In the genomic region with DNA sequence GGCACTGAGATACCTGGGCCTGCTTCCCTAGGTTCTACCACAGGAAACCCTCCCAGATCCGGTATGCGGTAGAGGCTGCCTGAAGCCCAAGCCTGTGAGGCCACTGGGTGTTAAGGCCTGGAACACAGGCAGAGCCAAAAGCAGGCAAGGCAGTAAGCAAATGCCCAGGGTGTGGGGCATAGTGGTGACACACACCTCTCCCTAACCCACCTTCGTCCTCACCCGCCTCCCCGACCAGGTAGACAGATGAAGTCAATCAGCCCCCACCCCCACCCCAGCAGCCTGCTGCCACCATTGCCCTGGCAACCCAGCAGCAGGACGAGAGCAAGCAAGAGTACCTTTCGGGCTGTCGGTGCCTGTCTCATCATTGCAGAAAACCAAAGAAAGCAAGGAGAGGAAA, we compare ENCODE assay signal across 12 cellular contexts. TPM values are rescaled to one million over a fixed set of nuclear protein-coding genes. Genes with fewer than 3 reads are reported as not detected.
A peak's percentile ranks its signal among the peaks of the same experiment; 100 is the strongest.
DNase-seq lines count a peak whose midpoint lies in the region; ATAC-seq and TF ChIP-seq lines count a peak whose summit lies in the region.
"Had no signal": no experiment of that assay in that cellular context is flagged by ENCODE, and none has a peak within 500 bp of the region (broad histone marks: within the 10 kb centered on the region; RNA-seq: fewer than 3 reads in every experiment).

No MANE protein-coding gene starts in this region.

- H3K9ac ChIP-seq in neural progenitor cell, result no peak overlapping the region

- intact Hi-C loops in lower leg skin (cut with DNase I; ENCODE audit: low total_unique reads), result no loop called here

- H3K79me2 ChIP-seq in neural progenitor cell (ENCODE audit: low read depth), result peaks cover 52% of the 10 kb centered on the region

- H3K27ac ChIP-seq in gastroesophageal sphincter, result peak overlapping the region in 3 of 4 donors; percentile 69 to 78 (median 77)
- H3K27ac ChIP-seq in neural progenitor cell, result peak overlapping the region; percentile 63

- H3K9me3 Mint-ChIP-seq in neural progenitor cell, result no peaks in the 10 kb centered on the region
- H3K9me3 Mint-ChIP-seq: CD4-positive, alpha-beta T cell; naive thymus-derived CD8-positive, alpha-beta T cell had no signal

- no peaks in the 10 kb centered on the region for H3K9me3 ChIP-seq in BE2C
- H3K9me3 ChIP-seq in gastroesophageal sphincter, result no peaks in the 10 kb centered on the region
- no peaks in the 10 kb centered on the region for H3K9me3 ChIP-seq in neural progenitor cell (ENCODE audit: low read depth)
- H3K9me3 ChIP-seq in MG63, result no peaks in the 10 kb centered on the region

- peaks cover 31% of the 10 kb centered on the region for H4K20me1 ChIP-seq in neural progenitor cell (ENCODE audit: low read depth)

- H3K36me3 Mint-ChIP-seq in neural progenitor cell, result peaks cover 29% of the 10 kb centered on the region

- 28% methylated on average over 3 of the region's 8 CpGs; no CpG with 5 or more reads in 1 of the 2 donors for WGBS in gastroesophageal sphincter (ENCODE audit: low coverage in 1 of 2), 2 donors
- 74 to 85% methylated on average over 8 of the region's 8 CpGs for WGBS in lower leg skin, 2 donors

- no peak for TF ChIP-seq POLR2A in gastroesophageal sphincter (IDR thresholded peaks at IDR 0.05)
- no peak for TF ChIP-seq POLR2A in lower leg skin (IDR thresholded peaks at IDR 0.05)

- peak overlapping the region; percentile 90 for H3K4me3 Mint-ChIP-seq in neural progenitor cell
- H3K4me3 Mint-ChIP-seq: CD4-positive, alpha-beta T cell; naive thymus-derived CD8-positive, alpha-beta T cell had no signal

- peak overlapping the region; percentile 91 for H3K27ac Mint-ChIP-seq in neural progenitor cell
- H3K27ac Mint-ChIP-seq: CD4-positive, alpha-beta T cell had no signal

- no peaks in the 10 kb centered on the region for H3K27me3 Mint-ChIP-seq in neural progenitor cell (ENCODE audit: insufficient read depth, low read depth)
- H3K27me3 Mint-ChIP-seq: CD4-positive, alpha-beta T cell; naive thymus-derived CD8-positive, alpha-beta T cell had no signal

- peaks cover 29% of the 10 kb centered on the region for H3K4me1 Mint-ChIP-seq in neural progenitor cell

- DNase-seq in BE2C (no peak), UCSD-AML1 (lab: John Stamatoyannopoulos, UW; ENCODE audit: unreplicated experiment) (peak; percentile 51), neural progenitor cell (ENCODE audit: low spot score) (no peak), kidney tubule cell (ENCODE audit: low spot score) (no peak), MG63 (no peak), lower leg skin (ENCODE audit: low spot score in 2 of 2) (no peak)
- no peak for DNase-seq in stimulated activated naive CD8-positive, alpha-beta T cell treated with anti-CD3 and anti-CD28 coated beads, Interleukin-15, Interleukin-2, amounts not matched to agents 100 U/mL and 50 U/mL, for 24 hours
- DNase-seq: activated effector memory CD4-positive, alpha-beta T cell treated with anti-CD3 and anti-CD28 coated beads, Interleukin-2, amount 50 U/mL, for 16 hours; CD4-positive, alpha-beta T cell; MV-4-11; naive thymus-derived CD8-positive, alpha-beta T cell had no signal

- H3K4me1 ChIP-seq in BE2C, result peaks cover 3% of the 10 kb centered on the region; the same call in 1 of the 2 replicates
- peaks cover 0 to 49% (median 13%) of the 10 kb centered on the region in 3 donors for H3K4me1 ChIP-seq in gastroesophageal sphincter
- H3K4me1 ChIP-seq in neural progenitor cell, result peaks cover 32% of the 10 kb centered on the region

- H3F3A ChIP-seq in neural progenitor cell (ENCODE audit: low read depth), result peaks cover 20% of the 10 kb centered on the region

- no peak for TF ChIP-seq EP300 in gastroesophageal sphincter (IDR thresholded peaks at IDR 0.05)

- no peaks in the 10 kb centered on the region for H3K27me3 ChIP-seq in BE2C
- H3K27me3 ChIP-seq in gastroesophageal sphincter, result no peaks in the 10 kb centered on the region
- no peaks in the 10 kb centered on the region for H3K27me3 ChIP-seq in neural progenitor cell
- H3K27me3 ChIP-seq in MG63, result no peaks in the 10 kb centered on the region

- TF ChIP-seq CTCF in BE2C (IDR thresholded peaks at IDR 0.05; ENCODE audit: low read depth, low read length) (no peak), gastroesophageal sphincter (IDR thresholded peaks at IDR 0.05) (no peak), neural progenitor cell (IDR thresholded peaks at IDR 0.05) (no peak), lower leg skin (IDR thresholded peaks at IDR 0.05) (no peak)

- peak overlapping the region; percentile 85 for H3K4me2 ChIP-seq in neural progenitor cell

- H3K36me3 ChIP-seq in BE2C (peaks cover 10% of the 10 kb centered on the region), gastroesophageal sphincter (peaks cover 0 to 59% of the 10 kb centered on the region in 2 donors), neural progenitor cell (no peaks in the 10 kb centered on the region), MG63 (peaks cover 13% of the 10 kb centered on the region)

- peak overlapping the region; percentile 71 for H3K4me3 ChIP-seq in BE2C (ENCODE audit: low read depth, low read length)
- H3K4me3 ChIP-seq in gastroesophageal sphincter, result peak overlapping the region in 1 of 2 donors; percentile 48
- H3K4me3 ChIP-seq in neural progenitor cell, result peak overlapping the region; percentile 48
- H3K4me3 ChIP-seq in MG63, result no peak overlapping the region
- no peak overlapping the region for H3K4me3 ChIP-seq in lower leg skin (ENCODE audit: low read depth, poor library complexity, severe bottlenecking)

- ATAC-seq in gastroesophageal sphincter, result no peak
- ATAC-seq in stimulated activated naive CD8-positive, alpha-beta T cell treated with anti-CD3 and anti-CD28 coated beads, Interleukin-15, Interleukin-2, amounts not matched to agents 100 U/mL and 50 U/mL, for 24 hours, result no peak
- ATAC-seq: naive thymus-derived CD8-positive, alpha-beta T cell had no signal

- H2AFZ ChIP-seq in neural progenitor cell (replicated peaks), result no peak overlapping the region

RNA-seq across cellular contexts. Expression of gene DCTN1, which starts 6.1 kb away (rescaled TPM):
- 137 TPM for polyA plus RNA-seq in BE2C (2012; ENCODE audit: insufficient read depth, insufficient read length, low read depth)
- total RNA-seq in gastroesophageal sphincter (100 to 1,000 TPM; 132 to 197 (median 170) TPM), neural progenitor cell (ENCODE audit: low replicate concordance) (100 and 134 TPM in 2 replicates), lower leg skin (100 to 1,000 TPM in 1 of 4 donors, 10 to 100 TPM in 3; 76.5 to 106 (median 95.8) TPM)
- total RNA-seq in MG63 (2014; rRNA removed; shearing (Covaris generic); ENCODE audit: low replicate concordance), result 99.3 and 150 TPM in 2 replicates

RNA-seq across cellular contexts. Expression of gene SLC4A5, which starts 30.8 kb away (rescaled TPM):
- 1.0 TPM for polyA plus RNA-seq in BE2C (2012; ENCODE audit: insufficient read depth, insufficient read length, low read depth)
- total RNA-seq in gastroesophageal sphincter, result 1 to 10 TPM; 1.8 to 9.4 (median 5.0) TPM
- 1.7 and 2.0 TPM in 2 replicates for total RNA-seq in neural progenitor cell (ENCODE audit: low replicate concordance)
- total RNA-seq in MG63 (2014; rRNA removed; shearing (Covaris generic); ENCODE audit: low replicate concordance), result under 0.01 TPM in 1 of 2 replicates, not detected in the other
- total RNA-seq in lower leg skin, result 1 to 10 TPM; 3.0 to 5.6 (median 3.7) TPM

RNA-seq across cellular contexts. Expression of gene C2orf81, which starts 47.4 kb away (rescaled TPM):
- polyA plus RNA-seq in BE2C (2012; ENCODE audit: insufficient read depth, insufficient read length, low read depth), result 6.6 TPM
- 1 to 10 TPM in 3 of 4 donors, under 1 TPM in 1; 0.62 to 1.4 (median 1.2) TPM for total RNA-seq in gastroesophageal sphincter
- 1.8 and 6.0 TPM in 2 replicates for total RNA-seq in neural progenitor cell (ENCODE audit: low replicate concordance)
- not detected in 2 replicates for total RNA-seq in MG63 (2014; rRNA removed; shearing (Covaris generic); ENCODE audit: low replicate concordance)
- total RNA-seq in lower leg skin, result 1 to 10 TPM in 3 of 4 donors, under 1 TPM in 1; 0.34 to 2.4 (median 1.2) TPM

RNA-seq across cellular contexts. Expression of gene WDR54, which starts 47.5 kb away (rescaled TPM):
- polyA plus RNA-seq in BE2C (2012; ENCODE audit: insufficient read depth, insufficient read length, low read depth), result 72.7 TPM
- total RNA-seq in gastroesophageal sphincter (10 to 100 TPM in 1 of 4 donors, 1 to 10 TPM in 3; 4.2 to 12.4 (median 8.8) TPM), neural progenitor cell (ENCODE audit: low replicate concordance) (88.1 and 138 TPM in 2 replicates), lower leg skin (10 to 100 TPM in 1 of 4 donors, 1 to 10 TPM in 3; 5.5 to 13.3 (median 8.0) TPM)
- total RNA-seq in MG63 (2014; rRNA removed; shearing (Covaris generic); ENCODE audit: low replicate concordance), result 25.3 and 26.9 TPM in 2 replicates

Comparison
In these comparisons a context has a peak if more than half of its experiments do, and no peak if none do; other contexts are left out.
1. H3K4me3 ChIP-seq: peak in BE2C (single experiment) and neural progenitor cell (single experiment); none in MG63 (single experiment) and lower leg skin (single experiment).